28 cellular contexts compared by ENCODE assay signal in genomic region chr7:15925608-15926007, GRCh38.
A peak's percentile ranks its signal among the peaks of the same experiment; 100 is the strongest.
DNase-seq lines count a peak whose midpoint lies in the region; ATAC-seq and TF ChIP-seq lines count a peak whose summit lies in the region.
"Had no signal": no experiment of that assay in that cellular context is flagged by ENCODE, and none has a peak within 500 bp of the region (broad histone marks: within the 10 kb centered on the region; RNA-seq: fewer than 3 reads in every experiment).

No MANE protein-coding gene starts in this region.

- no peak overlapping the region for H3K4me3 ChIP-seq in stomach
- H3K4me3 ChIP-seq: ascending aorta, BLaER1, heart right ventricle, neural progenitor cell, SJSA1, tibial nerve had no signal

- no peak overlapping the region for H3K27ac ChIP-seq in stomach
- H3K27ac ChIP-seq: ascending aorta, BLaER1, heart right ventricle, neural progenitor cell, parathyroid adenoma, SJSA1, tibial nerve, VCaP had no signal

- no peaks in the 10 kb centered on the region for H3K36me3 ChIP-seq in stomach
- H3K36me3 ChIP-seq: ascending aorta, BLaER1, heart right ventricle, neural progenitor cell, SJSA1, tibial nerve had no signal

- no peaks in the 10 kb centered on the region for H3K27me3 ChIP-seq in stomach
- H3K27me3 ChIP-seq: ascending aorta, BLaER1, heart right ventricle, neural progenitor cell, SJSA1, tibial nerve had no signal

- H3K4me1 Mint-ChIP-seq in stimulated activated naive B cell treated with anti-CD40 and anti-IgM and Interleukin-4, amounts not matched to agents 10 μg/mL and 1 μg/mL and 100 μg/mL, for 72 hours, result no peaks in the 10 kb centered on the region
- no peaks in the 10 kb centered on the region for H3K4me1 Mint-ChIP-seq in activated CD8-positive, alpha-beta T cell treated with anti-CD3 and anti-CD28 coated beads, Interleukin-2, amount 10 ng/mL, durations not matched to agents 7 days and 5 days (ENCODE audit: low read depth)
- H3K4me1 Mint-ChIP-seq: activated CD4-positive, alpha-beta T cell treated with anti-CD3 and anti-CD28 coated beads for 36 hours; activated naive CD8-positive, alpha-beta T cell treated with anti-CD3 and anti-CD28 coated beads for 36 hours had no signal

- no peak overlapping the region for H3K4me3 Mint-ChIP-seq in stimulated activated naive B cell treated with anti-CD40 and anti-IgM and Interleukin-4, amounts not matched to agents 10 μg/mL and 1 μg/mL and 100 μg/mL, for 72 hours
- H3K4me3 Mint-ChIP-seq in activated CD8-positive, alpha-beta T cell treated with anti-CD3 and anti-CD28 coated beads, Interleukin-2, amount 10 ng/mL, durations not matched to agents 7 days and 5 days, result no peak overlapping the region
- H3K4me3 Mint-ChIP-seq: activated CD4-positive, alpha-beta T cell treated with anti-CD3 and anti-CD28 coated beads for 36 hours; activated naive CD8-positive, alpha-beta T cell treated with anti-CD3 and anti-CD28 coated beads for 36 hours; neural progenitor cell had no signal

- H3K27me3 Mint-ChIP-seq in stimulated activated naive B cell treated with anti-CD40 and anti-IgM and Interleukin-4, amounts not matched to agents 10 μg/mL and 1 μg/mL and 100 μg/mL, for 72 hours, result no peaks in the 10 kb centered on the region
- H3K27me3 Mint-ChIP-seq in activated CD8-positive, alpha-beta T cell treated with anti-CD3 and anti-CD28 coated beads, Interleukin-2, amount 10 ng/mL, durations not matched to agents 7 days and 5 days (ENCODE audit: low read depth), result no peaks in the 10 kb centered on the region
- H3K27me3 Mint-ChIP-seq: activated CD4-positive, alpha-beta T cell treated with anti-CD3 and anti-CD28 coated beads for 36 hours; activated naive CD8-positive, alpha-beta T cell treated with anti-CD3 and anti-CD28 coated beads for 36 hours had no signal

- H3K9me3 Mint-ChIP-seq in stimulated activated naive B cell treated with anti-CD40 and anti-IgM and Interleukin-4, amounts not matched to agents 10 μg/mL and 1 μg/mL and 100 μg/mL, for 72 hours, result peaks cover 2 to 4% of the 10 kb centered on the region in 2 donors
- peaks cover 13% of the 10 kb centered on the region for H3K9me3 Mint-ChIP-seq in activated CD8-positive, alpha-beta T cell treated with anti-CD3 and anti-CD28 coated beads, Interleukin-2, amount 10 ng/mL, durations not matched to agents 7 days and 5 days (ENCODE audit: insufficient read depth)

- H3K4me1 ChIP-seq in stomach, result no peaks in the 10 kb centered on the region
- H3K4me1 ChIP-seq: ascending aorta, BLaER1, neural progenitor cell, parathyroid adenoma, SJSA1, tibial nerve had no signal

- no peak for TF ChIP-seq POLR2A in stomach (IDR thresholded peaks at IDR 0.05)

- POLR2A ChIA-PET in activated CD8-positive, alpha-beta T cell treated with anti-CD3 and anti-CD28 coated beads, Interleukin-2, amount 10 ng/mL, durations not matched to agents 7 days and 5 days (lab: Charles Lee), result no interaction called here

- DNase-seq in stimulated activated naive B cell treated with anti-CD40 and anti-IgM and Interleukin-4, amounts not matched to agents 10 μg/mL and 1 μg/mL and 100 μg/mL, for 72 hours, result no peak
- no peak for DNase-seq in stomach
- DNase-seq in NCI-H226, result no peak
- DNase-seq in activated CD8-positive, alpha-beta T cell treated with anti-CD3 and anti-CD28 coated beads, Interleukin-2, amount 10 ng/mL, durations not matched to agents 7 days and 5 days, result no peak
- DNase-seq: activated CD4-positive, alpha-beta T cell treated with anti-CD3 and anti-CD28 coated beads for 36 hours; activated effector memory CD4-positive, alpha-beta T cell treated with anti-CD3 and anti-CD28 coated beads, Interleukin-2, amount 50 U/mL, for 16 hours; activated naive CD8-positive, alpha-beta T cell treated with anti-CD3 and anti-CD28 coated beads for 36 hours; activated T-cell treated with anti-CD3 and anti-CD28 coated beads for 4 hours; DMS153; heart right ventricle; kidney glomerular epithelial cell; NCI-H1048; NCI-H1694 treated with DMSO at 0.1 percent for 48 hours; NCI-H510A; RPMI8226; stimulated activated CD4-positive, alpha-beta T cell treated with anti-CD3 and anti-CD28 coated beads, Interleukin-2, amount 100 ng/mL, for 24 hours; stimulated activated CD8-positive, alpha-beta memory T cell treated with anti-CD3 and anti-CD28 coated beads, Interleukin-4, amount 100 ng/mL, for 48 hours; T1000 had no signal

- CTCF ChIA-PET in activated CD8-positive, alpha-beta T cell treated with anti-CD3 and anti-CD28 coated beads, Interleukin-2, amount 10 ng/mL, durations not matched to agents 7 days and 5 days (lab: Charles Lee), result no interaction called here

- intact Hi-C loops in stomach (cut with DNase I; ENCODE audit: low total_unique reads), result no loop called here

- no peak for TF ChIP-seq CTCF in stomach (IDR thresholded peaks at IDR 0.05)

- peak; percentile 76 for ATAC-seq in GM19025 (IDR thresholded peaks at IDR 0.05; ENCODE audit: low read depth, unreplicated experiment)
- peak; percentile 76 for ATAC-seq in HG02642 (IDR thresholded peaks at IDR 0.05; ENCODE audit: poor library complexity, unreplicated experiment)
- ATAC-seq in HG03039 (IDR thresholded peaks at IDR 0.05; ENCODE audit: unreplicated experiment), result peak; percentile 96
- ATAC-seq in stimulated activated naive B cell treated with anti-CD40 and anti-IgM and Interleukin-4, amounts not matched to agents 10 μg/mL and 1 μg/mL and 100 μg/mL, for 72 hours (replicated peaks), result peak; percentile 39 to 57
- no peak for ATAC-seq in activated CD8-positive, alpha-beta T cell treated with anti-CD3 and anti-CD28 coated beads, Interleukin-2, amount 10 ng/mL, durations not matched to agents 7 days and 5 days
- ATAC-seq: activated CD4-positive, alpha-beta T cell treated with anti-CD3 and anti-CD28 coated beads for 36 hours; heart right ventricle had no signal

- no peak for TF ChIP-seq EP300 in stomach (IDR thresholded peaks at IDR 0.05)

- H3K36me3 Mint-ChIP-seq in stimulated activated naive B cell treated with anti-CD40 and anti-IgM and Interleukin-4, amounts not matched to agents 10 μg/mL and 1 μg/mL and 100 μg/mL, for 72 hours, result no peaks in the 10 kb centered on the region
- no peaks in the 10 kb centered on the region for H3K36me3 Mint-ChIP-seq in activated CD8-positive, alpha-beta T cell treated with anti-CD3 and anti-CD28 coated beads, Interleukin-2, amount 10 ng/mL, durations not matched to agents 7 days and 5 days (ENCODE audit: low read depth)
- H3K36me3 Mint-ChIP-seq: activated naive CD8-positive, alpha-beta T cell treated with anti-CD3 and anti-CD28 coated beads for 36 hours; neural progenitor cell had no signal

- H3K27ac Mint-ChIP-seq in stimulated activated naive B cell treated with anti-CD40 and anti-IgM and Interleukin-4, amounts not matched to agents 10 μg/mL and 1 μg/mL and 100 μg/mL, for 72 hours, result no peak overlapping the region
- no peak overlapping the region for H3K27ac Mint-ChIP-seq in activated CD8-positive, alpha-beta T cell treated with anti-CD3 and anti-CD28 coated beads, Interleukin-2, amount 10 ng/mL, durations not matched to agents 7 days and 5 days
- H3K27ac Mint-ChIP-seq: activated CD4-positive, alpha-beta T cell treated with anti-CD3 and anti-CD28 coated beads for 36 hours; activated naive CD8-positive, alpha-beta T cell treated with anti-CD3 and anti-CD28 coated beads for 36 hours; neural progenitor cell had no signal

- peaks cover 0 to 26% (median 13%) of the 10 kb centered on the region in 4 donors for H3K9me3 ChIP-seq in stomach
- H3K9me3 ChIP-seq: BLaER1, SJSA1 had no signal

- WGBS in stomach, 5 donors, result 74 to 93% (median 80%) methylated on average over 1 of the region's 1 CpG
